ENCODE assay signal across 22 cellular contexts in the genomic region with DNA sequence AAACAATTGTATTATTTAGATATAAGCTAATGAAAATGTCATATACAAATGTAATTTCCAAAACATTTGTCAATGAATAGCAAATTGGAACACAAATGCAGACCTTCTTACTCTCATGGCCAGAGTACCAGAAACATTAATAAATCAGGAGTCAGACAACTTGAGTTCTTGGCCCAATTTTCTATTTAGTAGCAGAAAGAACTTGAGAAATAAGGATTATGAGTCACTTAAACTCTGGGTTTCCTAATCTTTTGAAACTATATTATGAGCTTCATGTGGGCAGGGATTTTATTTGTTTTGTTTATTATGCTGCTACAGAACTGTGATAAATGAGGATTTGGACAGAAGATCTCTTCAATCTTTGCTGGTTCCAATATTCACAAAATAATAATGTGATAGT.
"Had no signal": no experiment of that assay in that cellular context is flagged by ENCODE, and none has a peak within 500 bp of the region (broad histone marks: within the 10 kb centered on the region; RNA-seq: fewer than 3 reads in every experiment).

No MANE protein-coding gene starts in this region.

- FAIRE-seq: islet of Langerhans had no signal

- DNase-seq: cortex of kidney; dorsolateral prefrontal cortex; effector CD8-positive, alpha-beta T cell; heart left ventricle; hippocampal formation; kidney glomerular epithelial cell; mucosa of descending colon; naive thymus-derived CD8-positive, alpha-beta T cell; psoas muscle; retina; sigmoid colon; stimulated activated CD4-positive, alpha-beta T cell treated with anti-CD3 and anti-CD28 coated beads, Interleukin-2, amount 100 ng/mL, for 24 hours; stimulated activated CD4-positive, alpha-beta T cell treated with anti-CD3 and anti-CD28 coated beads, Interleukin-4, amount 100 ng/mL, for 4 hours; stimulated activated naive B cell treated with anti-CD40 and anti-IgM and Interleukin-4, amounts not matched to agents 10 μg/mL and 1 μg/mL and 100 μg/mL, for 72 hours; stomach; substantia nigra; transverse colon had no signal

- ATAC-seq: esophagus mucosa; heart left ventricle; mucosa of descending colon; naive thymus-derived CD8-positive, alpha-beta T cell; psoas muscle; stimulated activated naive B cell treated with anti-CD40 and anti-IgM and Interleukin-4, amounts not matched to agents 10 μg/mL and 1 μg/mL and 100 μg/mL, for 72 hours had no signal

- H3K27me3 ChIP-seq: heart left ventricle, neutrophil, sigmoid colon, stomach, transverse colon had no signal

- H3K4me3 Mint-ChIP-seq: naive thymus-derived CD8-positive, alpha-beta T cell; stimulated activated naive B cell treated with anti-CD40 and anti-IgM and Interleukin-4, amounts not matched to agents 10 μg/mL and 1 μg/mL and 100 μg/mL, for 72 hours had no signal

- H3K27me3 Mint-ChIP-seq: naive thymus-derived CD8-positive, alpha-beta T cell; stimulated activated naive B cell treated with anti-CD40 and anti-IgM and Interleukin-4, amounts not matched to agents 10 μg/mL and 1 μg/mL and 100 μg/mL, for 72 hours had no signal

- H3K36me3 Mint-ChIP-seq: naive thymus-derived CD8-positive, alpha-beta T cell; stimulated activated naive B cell treated with anti-CD40 and anti-IgM and Interleukin-4, amounts not matched to agents 10 μg/mL and 1 μg/mL and 100 μg/mL, for 72 hours had no signal

- H3K27ac Mint-ChIP-seq: naive thymus-derived CD8-positive, alpha-beta T cell; stimulated activated naive B cell treated with anti-CD40 and anti-IgM and Interleukin-4, amounts not matched to agents 10 μg/mL and 1 μg/mL and 100 μg/mL, for 72 hours had no signal

- H3K9me3 ChIP-seq: heart left ventricle, mucosa of descending colon, neutrophil, psoas muscle, sigmoid colon, stomach, thoracic aorta, transverse colon had no signal

- H3K9me3 Mint-ChIP-seq: stimulated activated naive B cell treated with anti-CD40 and anti-IgM and Interleukin-4, amounts not matched to agents 10 μg/mL and 1 μg/mL and 100 μg/mL, for 72 hours had no signal

- H3K36me3 ChIP-seq: heart left ventricle, neutrophil, sigmoid colon, stomach, thoracic aorta, transverse colon had no signal

- H3K4me3 ChIP-seq: dorsolateral prefrontal cortex, heart left ventricle, mucosa of descending colon, psoas muscle, sigmoid colon, skin epidermis, stomach, thoracic aorta, transverse colon had no signal

- H3K4me1 Mint-ChIP-seq: naive thymus-derived CD8-positive, alpha-beta T cell; stimulated activated naive B cell treated with anti-CD40 and anti-IgM and Interleukin-4, amounts not matched to agents 10 μg/mL and 1 μg/mL and 100 μg/mL, for 72 hours had no signal

- H3K4me1 ChIP-seq: heart left ventricle, psoas muscle, sigmoid colon, stomach, transverse colon had no signal

- H3K27ac ChIP-seq: dorsolateral prefrontal cortex, heart left ventricle, neutrophil, psoas muscle, sigmoid colon, skin epidermis, stomach, thoracic aorta, transverse colon had no signal
